1 cellular context compared by ENCODE assay signal in genomic region chr2:237614151-237614720, GRCh38.
TF ChIP-seq lines count a peak whose summit lies in the region.

No MANE protein-coding gene starts in this region.

TF ChIP-seq in SK-N-SH treated with all-trans-retinoic acid at 6 μM for 48 hours, 23 proteins besides CTCF, POLR2A, EP300 and RAD21 (continued from another document):
- TF ChIP-seq ZFP3 (CRISPR knock-in tag; IDR thresholded peaks at IDR 0.05), result 0 out of 2 replicates have a peak, but pooled peaks have one; percentile 19
- no peak for TF ChIP-seq PPARA (CRISPR knock-in tag; IDR thresholded peaks at IDR 0.05; ENCODE audit: borderline replicate concordance)
- TF ChIP-seq OSR1 (CRISPR knock-in tag; IDR thresholded peaks at IDR 0.05), result no peak
- no peak for TF ChIP-seq SNAI2 (CRISPR knock-in tag; IDR thresholded peaks at IDR 0.05)
- TF ChIP-seq ZNF565 (CRISPR knock-in tag; conservative IDR thresholded peaks at IDR 0.05; ENCODE audit: low read depth), result no peak
